ENCODE assay signal across 18 cellular contexts in genomic region chr2:48674933-48675332, GRCh38. TPM values are rescaled to one million over a fixed set of nuclear protein-coding genes. Genes with fewer than 3 reads are reported as not detected.
DNase-seq lines count a peak whose midpoint lies in the region; ATAC-seq and TF ChIP-seq lines count a peak whose summit lies in the region.
"Had no signal": no experiment of that assay in that cellular context is flagged by ENCODE, and none has a peak within 500 bp of the region (broad histone marks: within the 10 kb centered on the region; RNA-seq: fewer than 3 reads in every experiment).

No MANE protein-coding gene starts in this region.

- intact Hi-C loops in A673 (cut with micrococcal nuclease; ENCODE audit: unreplicated experiment), result no loop called here

- H3K36me3 ChIP-seq in ACC112 (ENCODE audit: insufficient read depth, low read length), result no peaks in the 10 kb centered on the region
- H3K36me3 ChIP-seq in HAP-1 (replicated peaks), result no peaks in the 10 kb centered on the region
- H3K36me3 ChIP-seq in A673 (ENCODE audit: insufficient read depth, low read length, poor library complexity, severe bottlenecking), result no peaks in the 10 kb centered on the region

- H3K79me2 ChIP-seq in ACC112 (ENCODE audit: control insufficient read depth, insufficient read depth, low read length, unreplicated experiment), result no peaks in the 10 kb centered on the region

- CTCF ChIA-PET in A673 (lab: Charles Lee), result no interaction called here

- ATAC-seq in GM18870 (IDR thresholded peaks at IDR 0.05; ENCODE audit: unreplicated experiment), result peak; percentile 56
- ATAC-seq in GM19035 (IDR thresholded peaks at IDR 0.05; ENCODE audit: unreplicated experiment), result no peak

- H3K27me3 ChIP-seq in ACC112 (ENCODE audit: insufficient read depth, low read length), result 0 out of 2 replicates have a peak, but pooled peaks cover 3% of the 10 kb centered on the region
- no peaks in the 10 kb centered on the region for H3K27me3 ChIP-seq in HAP-1 (ENCODE audit: low read depth)
- H3K27me3 ChIP-seq in A673 (replicated peaks; ENCODE audit: insufficient read depth, low read depth, low read length, poor library complexity), result no peaks in the 10 kb centered on the region

- in situ Hi-C loops in HAP-1 (cut with MboI; ENCODE audit: low sequenced_read_pairs), result no loop called here

- H2AFZ ChIP-seq in ACC112 (ENCODE audit: low read length, unreplicated experiment), result peak overlapping the region; percentile 41

- H3K4me3 ChIP-seq in ACC112 (ENCODE audit: low read depth, low read length), result no peak overlapping the region
- no peak overlapping the region for H3K4me3 ChIP-seq in HAP-1
- H3K4me3 ChIP-seq in A673 (ENCODE audit: low read depth, low read length, poor library complexity, severe bottlenecking), result no peak overlapping the region

- H3K9me3 ChIP-seq in HAP-1 (no peaks in the 10 kb centered on the region), A673 (ENCODE audit: low read depth, low read length, poor library complexity, severe bottlenecking) (no peaks in the 10 kb centered on the region)

- BruUV-seq in A673 (replicated peaks; lab: Mats Ljungman, UMichigan), result no TSS peak

- POLR2A ChIA-PET in A673 (lab: Charles Lee; ENCODE audit: low non-redundant PET), result no interaction called here

- DNase-seq in HAP-1 (ENCODE audit: low spot score in 2 of 2), result peak; percentile 60 to 98
- peak; percentile 27 for DNase-seq in RPMI8226
- DNase-seq in A673 (ENCODE audit: low spot score), result no peak
- DNase-seq in kidney tubule cell (ENCODE audit: low spot score), result no peak
- no peak for DNase-seq in DMS79 (lab: John Stamatoyannopoulos, UW)
- DNase-seq: C1 segment of cervical spinal cord, DMS 273 treated with DMSO at 0.1 percent for 48 hours, GF-D8, GOT3, NCI-H187, OCI-M1 had no signal

- H3K27ac ChIP-seq in ACC112 (ENCODE audit: low read depth, low read length) (no peak overlapping the region), A673 (ENCODE audit: low read depth, low read length, poor library complexity, severe bottlenecking) (no peak overlapping the region)

- no peak for TF ChIP-seq CTCF in A673 (conservative IDR thresholded peaks at IDR 0.05; ENCODE audit: low read depth, low read length)

- no peaks in the 10 kb centered on the region for H3K4me1 ChIP-seq in ACC112 (ENCODE audit: control insufficient read depth, insufficient read depth, low read length, unreplicated experiment)
- peaks cover 30% of the 10 kb centered on the region for H3K4me1 ChIP-seq in HAP-1
- H3K4me1 ChIP-seq in A673 (ENCODE audit: insufficient read depth, low read length, poor library complexity, severe bottlenecking), result no peaks in the 10 kb centered on the region

RNA-seq across cellular contexts. Expression of gene GTF2A1L, which starts 57.3 kb away (rescaled TPM):
- 0.26 TPM in 1 of 2 replicates, not detected in the other for total RNA-seq in A673 (2021)
- total RNA-seq: A172; Daoy; HT1080; T-helper 2 cell treated with Interferon-gamma antibody and Interleukin-4, amounts not matched to agents 100 ng/mL and 5 ng/mL, for 36 hours had no signal

Comparison
In these comparisons a context has a peak if more than half of its experiments do, and no peak if none do; other contexts are left out.
1. DNase-seq: peak in HAP-1 (2 of 2) and RPMI8226 (single experiment); none in A673 (single experiment), kidney tubule cell (single experiment) and DMS79 (single experiment).